Comparison of ENCODE assay signal across 8 cellular contexts in the genomic region with DNA sequence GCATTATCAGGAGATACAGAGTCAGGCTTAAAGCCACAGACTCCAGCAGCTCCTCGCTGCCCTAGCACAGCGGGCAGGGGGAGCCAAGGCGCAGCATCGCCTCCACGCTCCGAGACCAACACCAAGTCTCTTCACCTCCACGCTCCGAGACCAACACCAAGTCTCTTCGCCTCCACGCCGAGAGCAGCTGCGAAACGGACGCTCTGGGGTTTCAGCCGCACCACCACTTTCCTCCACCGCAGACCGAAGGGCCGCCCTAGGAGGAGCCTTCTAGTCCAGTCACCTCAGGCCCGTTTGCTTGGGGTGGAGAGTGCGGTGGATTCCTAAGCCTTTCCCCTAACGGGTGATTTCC. TPM values are rescaled to one million over a fixed set of nuclear protein-coding genes. Genes with fewer than 3 reads are reported as not detected.
DNase-seq lines count a peak whose midpoint lies in the region; ATAC-seq and TF ChIP-seq lines count a peak whose summit lies in the region.

No MANE protein-coding gene starts in this region.

- H3K27ac Mint-ChIP-seq in activated CD4-positive, alpha-beta memory T cell treated with anti-CD3 and anti-CD28 coated beads, Interleukin-2, amount 10 ng/mL, durations not matched to agents 7 days and 5 days = no peak overlapping the region
- H3K27ac Mint-ChIP-seq in endodermal cell (peak overlapping the region; percentile 58), memory B cell (peak overlapping the region; percentile 74)
- peak overlapping the region; percentile 68 for H3K27ac Mint-ChIP-seq in stimulated activated memory B cell treated with anti-CD40 and anti-IgM and Interleukin-4, amounts not matched to agents 10 μg/mL and 1 μg/mL and 100 μg/mL, for 72 hours

- H3K9me3 ChIP-seq in MG63 = no peaks in the 10 kb centered on the region
- H3K9me3 ChIP-seq in endodermal cell (ENCODE audit: control insufficient read depth, low read length) = no peaks in the 10 kb centered on the region

- peak overlapping the region; percentile 85 for H3K4me3 Mint-ChIP-seq in activated CD4-positive, alpha-beta memory T cell treated with anti-CD3 and anti-CD28 coated beads, Interleukin-2, amount 10 ng/mL, durations not matched to agents 7 days and 5 days
- peak overlapping the region; percentile 91 for H3K4me3 Mint-ChIP-seq in endodermal cell
- H3K4me3 Mint-ChIP-seq in memory B cell = peak overlapping the region; percentile 95
- H3K4me3 Mint-ChIP-seq in stimulated activated memory B cell treated with anti-CD40 and anti-IgM and Interleukin-4, amounts not matched to agents 10 μg/mL and 1 μg/mL and 100 μg/mL, for 72 hours = peak overlapping the region; percentile 88

- POLR2A ChIA-PET in activated CD4-positive, alpha-beta memory T cell treated with anti-CD3 and anti-CD28 coated beads, Interleukin-2, amount 10 ng/mL, durations not matched to agents 7 days and 5 days (lab: Charles Lee) = interaction anchor here (1.0 kb wide), 1 partner anchor 11 kb away, joined by 4 read pairs; no protein-coding TSS in a partner anchor

- H3K9me3 Mint-ChIP-seq in activated CD4-positive, alpha-beta memory T cell treated with anti-CD3 and anti-CD28 coated beads, Interleukin-2, amount 10 ng/mL, durations not matched to agents 7 days and 5 days = no peaks in the 10 kb centered on the region
- no peaks in the 10 kb centered on the region for H3K9me3 Mint-ChIP-seq in endodermal cell
- no peaks in the 10 kb centered on the region for H3K9me3 Mint-ChIP-seq in memory B cell
- H3K9me3 Mint-ChIP-seq in stimulated activated memory B cell treated with anti-CD40 and anti-IgM and Interleukin-4, amounts not matched to agents 10 μg/mL and 1 μg/mL and 100 μg/mL, for 72 hours = no peaks in the 10 kb centered on the region

- peak; percentile 23 for DNase-seq in NCI-H1436 (lab: John Stamatoyannopoulos, UW)
- no peak for DNase-seq in NCI-H1436 treated with DMSO at 0.1 percent for 48 hours (lab: John Stamatoyannopoulos, UW)
- DNase-seq in H4 (ENCODE audit: low spot score) = peak; percentile 23
- peak; percentile 62 for DNase-seq in MG63
- DNase-seq in activated CD4-positive, alpha-beta memory T cell treated with anti-CD3 and anti-CD28 coated beads, Interleukin-2, amount 10 ng/mL, durations not matched to agents 7 days and 5 days = peak; percentile 35
- peak; percentile 83 for DNase-seq in endodermal cell
- DNase-seq in memory B cell (ENCODE audit: low spot score in 2 of 2) = peak in 1 of 2 donors; percentile 11

- ATAC-seq in memory B cell (ENCODE audit: low read depth) = peak; percentile 36
- peak; percentile 76 for ATAC-seq in stimulated activated memory B cell treated with anti-CD40 and anti-IgM and Interleukin-4, amounts not matched to agents 10 μg/mL and 1 μg/mL and 100 μg/mL, for 72 hours

- H3K27ac ChIP-seq in endodermal cell (ENCODE audit: low read depth, low read length) = peak overlapping the region; percentile 61

- H3K27me3 Mint-ChIP-seq in activated CD4-positive, alpha-beta memory T cell treated with anti-CD3 and anti-CD28 coated beads, Interleukin-2, amount 10 ng/mL, durations not matched to agents 7 days and 5 days = peaks cover 28% of the 10 kb centered on the region
- H3K27me3 Mint-ChIP-seq in endodermal cell (ENCODE audit: insufficient read depth) (peaks cover 24% of the 10 kb centered on the region), memory B cell (no peaks in the 10 kb centered on the region)
- peaks cover 9% of the 10 kb centered on the region for H3K27me3 Mint-ChIP-seq in stimulated activated memory B cell treated with anti-CD40 and anti-IgM and Interleukin-4, amounts not matched to agents 10 μg/mL and 1 μg/mL and 100 μg/mL, for 72 hours

- no peaks in the 10 kb centered on the region for H3K36me3 Mint-ChIP-seq in activated CD4-positive, alpha-beta memory T cell treated with anti-CD3 and anti-CD28 coated beads, Interleukin-2, amount 10 ng/mL, durations not matched to agents 7 days and 5 days (ENCODE audit: low read depth)
- H3K36me3 Mint-ChIP-seq in endodermal cell (ENCODE audit: low read depth) (no peaks in the 10 kb centered on the region), memory B cell (no peaks in the 10 kb centered on the region)
- no peaks in the 10 kb centered on the region for H3K36me3 Mint-ChIP-seq in stimulated activated memory B cell treated with anti-CD40 and anti-IgM and Interleukin-4, amounts not matched to agents 10 μg/mL and 1 μg/mL and 100 μg/mL, for 72 hours

- peak overlapping the region; percentile 56 for H3K9ac ChIP-seq in endodermal cell (ENCODE audit: extremely low read depth, low read length, poor library complexity, severe bottlenecking)

- H3K36me3 ChIP-seq in MG63 (no peaks in the 10 kb centered on the region), endodermal cell (ENCODE audit: control insufficient read depth, insufficient read depth, low read length) (no peaks in the 10 kb centered on the region)

- 0% methylated on average over 2 to 21 of the region's 21 CpGs for WGBS in endodermal cell (ENCODE audit: insufficient coverage in 1 of 2, insufficient read length in 1 of 2), 2 experiments

- peaks cover 14% of the 10 kb centered on the region for H3K4me1 Mint-ChIP-seq in activated CD4-positive, alpha-beta memory T cell treated with anti-CD3 and anti-CD28 coated beads, Interleukin-2, amount 10 ng/mL, durations not matched to agents 7 days and 5 days
- H3K4me1 Mint-ChIP-seq in endodermal cell (peaks cover 13% of the 10 kb centered on the region), memory B cell (peaks cover 11% of the 10 kb centered on the region)
- H3K4me1 Mint-ChIP-seq in stimulated activated memory B cell treated with anti-CD40 and anti-IgM and Interleukin-4, amounts not matched to agents 10 μg/mL and 1 μg/mL and 100 μg/mL, for 72 hours = peaks cover 32% of the 10 kb centered on the region

- TF ChIP-seq CTCF in endodermal cell (conservative IDR thresholded peaks at IDR 0.05) = peak; percentile 40

- H3K4me1 ChIP-seq in endodermal cell (ENCODE audit: control insufficient read depth, insufficient read depth, low read length) = no peaks in the 10 kb centered on the region

- H3K27me3 ChIP-seq in MG63 (no peaks in the 10 kb centered on the region), endodermal cell (ENCODE audit: control insufficient read depth, insufficient read depth, low read length, poor library complexity, severe bottlenecking) (peaks cover 12% of the 10 kb centered on the region)

- CTCF ChIA-PET in activated CD4-positive, alpha-beta memory T cell treated with anti-CD3 and anti-CD28 coated beads, Interleukin-2, amount 10 ng/mL, durations not matched to agents 7 days and 5 days (lab: Charles Lee) = interaction anchor here (1.0 to 3.7 kb wide), 5 partner anchors 10 to 155 kb away, joined by 3 to 15 read pairs (median 4); no protein-coding TSS in a partner anchor

- H3K4me3 ChIP-seq in MG63 = peak overlapping the region; percentile 93
- H3K4me3 ChIP-seq in endodermal cell (ENCODE audit: low read length) = peak overlapping the region; percentile 85

RNA-seq across cellular contexts. Expression of gene DMXL2, which starts 0.7 kb away (rescaled TPM):
- 10.0 and 17.8 TPM in 2 replicates for total RNA-seq in H4 (2014; rRNA removed; shearing (Covaris generic))
- 6.6 and 16.2 TPM in 2 replicates for total RNA-seq in MG63 (2014; rRNA removed; shearing (Covaris generic); ENCODE audit: low replicate concordance)
- total RNA-seq in activated CD4-positive, alpha-beta memory T cell treated with anti-CD3 and anti-CD28 coated beads, Interleukin-2, amount 10 ng/mL, durations not matched to agents 7 days and 5 days = 1 to 10 TPM; 6.1 TPM
- 10 to 100 TPM; 20.8 to 31.5 TPM for total RNA-seq in endodermal cell
- 31.1 TPM for polyA plus RNA-seq in endodermal cell (2013, experiment 1 of 2)
- polyA plus RNA-seq in endodermal cell (2013, experiment 2 of 2) = 28.6 TPM

RNA-seq across cellular contexts. Expression of gene SCG3, which starts 59.4 kb away (rescaled TPM):
- total RNA-seq in H4 (2014; rRNA removed; shearing (Covaris generic)) = not detected in 2 replicates
- total RNA-seq in MG63 (2014; rRNA removed; shearing (Covaris generic); ENCODE audit: low replicate concordance) = not detected in 2 replicates
- not detected for total RNA-seq in activated CD4-positive, alpha-beta memory T cell treated with anti-CD3 and anti-CD28 coated beads, Interleukin-2, amount 10 ng/mL, durations not matched to agents 7 days and 5 days
- total RNA-seq in endodermal cell = 10 to 100 TPM; 10.0 to 18.3 TPM
- polyA plus RNA-seq in endodermal cell (2013, experiment 1 of 2) = 13.2 TPM
- polyA plus RNA-seq in endodermal cell (2013, experiment 2 of 2) = 12.6 TPM

Comparison
In these comparisons a context has a peak if more than half of its experiments do, and no peak if none do; other contexts are left out.
1. RNA of gene SCG3, which starts 59.4 kb away (total RNA-seq): 10.0 to 18.3 TPM in endodermal cell; not detected in H4, not detected in MG63 and not detected in activated CD4-positive, alpha-beta memory T cell treated with anti-CD3 and anti-CD28 coated beads, Interleukin-2, amount 10 ng/mL, durations not matched to agents 7 days and 5 days; every median in the first group is over 10 times any median in the second.
2. Peak in every context shown above with its lines, with median percentiles within 50 percentile points of each other: H3K4me3 Mint-ChIP-seq.